ENCODE assay signal across 8 cellular contexts in genomic region chr13:45280751-45281634, GRCh38. TPM values are rescaled to one million over a fixed set of nuclear protein-coding genes. Genes with fewer than 3 reads are reported as not detected.
DNase-seq lines count a peak whose midpoint lies in the region; TF ChIP-seq lines count a peak whose summit lies in the region.

No MANE protein-coding gene starts in this region.

- H3K27ac ChIP-seq in HEK293 (ENCODE audit: extremely low read depth, low read depth, low read length): no peak overlapping the region

- no peaks in the 10 kb centered on the region for H3K36me3 ChIP-seq in HEK293 (ENCODE audit: control insufficient read depth in 2 of 2, insufficient read depth in 1 of 2, low read length in 2 of 2)

- H3K4me3 ChIP-seq in HEK293 (ENCODE audit: low read depth, low read length): no peak overlapping the region

- H3K9me3 ChIP-seq in HEK293 (ENCODE audit: control insufficient read depth, insufficient read depth, low read depth, low read length): no peaks in the 10 kb centered on the region

- POLR2A ChIA-PET in HEK293 (lab: Yijun Ruan, JAX): interaction anchor here (0.6 to 0.9 kb wide), 2 partner anchors 23 to 234 kb away, joined by 3 read pairs; no protein-coding TSS in a partner anchor

- no peaks in the 10 kb centered on the region for H3K4me1 ChIP-seq in HEK293 (ENCODE audit: control insufficient read depth, insufficient read depth, low read length)

- peak; percentile 69 for DNase-seq in ELF-1 (ENCODE audit: low read depth, low spot score)
- peak; percentile 49 to 72 for DNase-seq in NCI-H1930 (lab: John Stamatoyannopoulos, UW)
- DNase-seq in activated CD4-positive, alpha-beta T cell treated with anti-CD3 and anti-CD28 coated beads for 4 hours: peak; percentile 49 to 51
- peak; percentile 69 for DNase-seq in dedifferentiated amniotic fluid mesenchymal stem cell (ENCODE audit: extremely low spot score)
- peak; percentile 76 to 83 for DNase-seq in lung microvascular endothelial cell (ENCODE audit: low read depth in 2 of 2)
- peak; percentile 45 to 47 for DNase-seq in stimulated activated CD8-positive, alpha-beta memory T cell treated with anti-CD3 and anti-CD28 coated beads, Interleukin-15, amount 100 ng/mL, for 48 hours (ENCODE audit: low read depth in 2 of 2)
- DNase-seq in effector CD8-positive, alpha-beta T cell (lab: John Stamatoyannopoulos, UW): no peak

- no peak for TF ChIP-seq CTCF in HEK293 (tag by site-specific recombination; IDR thresholded peaks at IDR 0.05)

- CTCF ChIA-PET in HEK293 (lab: Yijun Ruan, JAX): interaction anchor here (0.6 to 4.4 kb wide), 18 partner anchors 10 to 293 kb away, joined by 3 to 83 read pairs (median 4); partner anchors contain the start of gene TPT1

TF ChIP-seq in HEK293, 187 proteins besides CTCF, POLR2A, EP300 and RAD21:
- TF ChIP-seq ZFHX2 (tag by site-specific recombination; conservative IDR thresholded peaks at IDR 0.05) (peak; percentile 56), ZNF677 (tag by site-specific recombination; IDR thresholded peaks at IDR 0.05) (no peak), ZSCAN30 (tag by site-specific recombination; IDR thresholded peaks at IDR 0.05) (peak; percentile 59; the same call in 1 of the 2 replicates), ZNF629 (tag by site-specific recombination; IDR thresholded peaks at IDR 0.05) (peak; percentile 14; the same call in 1 of the 2 replicates), EGR2 (tag by site-specific recombination; IDR thresholded peaks at IDR 0.05; ENCODE audit: low read depth) (peak; percentile 50; the same call in 1 of the 2 replicates), ZNF521 (tag by site-specific recombination; IDR thresholded peaks at IDR 0.05) (no peak), YY1 (tag by site-specific recombination; IDR thresholded peaks at IDR 0.05) (no peak), ZNF654 (tag by site-specific recombination; IDR thresholded peaks at IDR 0.05; ENCODE audit: low read depth) (peak; percentile 81)

RNA-seq across cellular contexts. Expression of gene TPT1, which starts 60.0 kb away (rescaled TPM):
- total RNA-seq in lung microvascular endothelial cell: 1,418 and 2,740 TPM in 2 replicates
